Comparison of ENCODE assay signal across 18 cellular contexts in the genomic region with DNA sequence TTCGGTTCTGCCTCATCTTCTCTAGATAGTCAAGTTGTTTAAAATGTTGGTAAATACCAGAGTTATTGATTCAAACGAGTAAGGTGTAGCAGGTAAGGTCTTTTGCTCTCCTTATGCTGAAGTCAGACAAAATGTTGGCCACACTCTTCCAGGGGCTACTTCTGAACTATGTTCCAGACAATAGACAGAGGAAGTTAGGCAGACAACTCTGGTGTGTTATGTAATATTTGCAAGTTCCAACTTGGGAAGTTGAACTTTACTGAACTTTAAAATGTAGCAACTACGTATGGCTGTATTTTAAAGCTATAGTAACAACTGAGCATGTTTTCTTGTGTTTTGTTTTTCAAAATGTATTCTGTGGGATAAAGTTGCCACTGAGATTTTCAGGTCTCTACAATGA.
"Had no signal": no experiment of that assay in that cellular context is flagged by ENCODE, and none has a peak within 500 bp of the region (broad histone marks: within the 10 kb centered on the region; RNA-seq: fewer than 3 reads in every experiment).

No MANE protein-coding gene starts in this region.

- H3K4me1 ChIP-seq: ascending aorta, colonic mucosa, prostate gland, transverse colon had no signal

- H3K27ac ChIP-seq: ascending aorta, colonic mucosa, prostate gland, transverse colon had no signal

- H3K9me3 Mint-ChIP-seq: activated CD4-positive, alpha-beta memory T cell treated with anti-CD3 and anti-CD28 coated beads for 36 hours; activated naive CD8-positive, alpha-beta T cell treated with anti-CD3 and anti-CD28 coated beads, Interleukin-2, amount 10 ng/mL, durations not matched to agents 7 days and 5 days had no signal

- H3K4me1 Mint-ChIP-seq: activated naive CD8-positive, alpha-beta T cell treated with anti-CD3 and anti-CD28 coated beads, Interleukin-2, amount 10 ng/mL, durations not matched to agents 7 days and 5 days; naive thymus-derived CD8-positive, alpha-beta T cell had no signal

- H3K9me3 ChIP-seq: ascending aorta, colonic mucosa, mucosa of descending colon, prostate gland, transverse colon had no signal

- H3K27me3 ChIP-seq: ascending aorta, colonic mucosa, transverse colon had no signal

- DNase-seq: activated CD4-positive, alpha-beta memory T cell treated with anti-CD3 and anti-CD28 coated beads for 36 hours; activated CD4-positive, alpha-beta T cell treated with anti-CD3 and anti-CD28 coated beads for 1 hour; activated gamma-delta T cell treated with Interleukin-2 at 50 U/mL for 16 hours; activated naive CD8-positive, alpha-beta T cell treated with anti-CD3 and anti-CD28 coated beads, Interleukin-2, amount 10 ng/mL, durations not matched to agents 7 days and 5 days; activated T-cell treated with anti-CD3 and anti-CD28 coated beads, Interleukin-2, amount 50 U/mL, for 72 hours; colonic mucosa; effector CD4-positive, alpha-beta T cell; hypothalamus; mucosa of descending colon; naive thymus-derived CD8-positive, alpha-beta T cell; nucleus accumbens; stimulated activated CD4-positive, alpha-beta T cell treated with anti-CD3 and anti-CD28 coated beads, Interleukin-2, amount 100 ng/mL, for 24 hours; stimulated activated naive CD4-positive, alpha-beta T cell; substantia nigra; transverse colon had no signal

- H3K36me3 ChIP-seq: ascending aorta, colonic mucosa, prostate gland, transverse colon had no signal

- H3K4me3 ChIP-seq: ascending aorta, colonic mucosa, mucosa of descending colon, prostate gland, transverse colon had no signal

- H3K27ac Mint-ChIP-seq: activated CD4-positive, alpha-beta memory T cell treated with anti-CD3 and anti-CD28 coated beads for 36 hours; activated naive CD8-positive, alpha-beta T cell treated with anti-CD3 and anti-CD28 coated beads, Interleukin-2, amount 10 ng/mL, durations not matched to agents 7 days and 5 days; activated T-cell treated with anti-CD3 and anti-CD28 coated beads, Interleukin-2, amount 50 U/mL, for 72 hours; naive thymus-derived CD8-positive, alpha-beta T cell had no signal

- H3K27me3 Mint-ChIP-seq: activated CD4-positive, alpha-beta memory T cell treated with anti-CD3 and anti-CD28 coated beads for 36 hours; activated naive CD8-positive, alpha-beta T cell treated with anti-CD3 and anti-CD28 coated beads, Interleukin-2, amount 10 ng/mL, durations not matched to agents 7 days and 5 days had no signal

- H3K36me3 Mint-ChIP-seq: activated CD4-positive, alpha-beta memory T cell treated with anti-CD3 and anti-CD28 coated beads for 36 hours; activated naive CD8-positive, alpha-beta T cell treated with anti-CD3 and anti-CD28 coated beads, Interleukin-2, amount 10 ng/mL, durations not matched to agents 7 days and 5 days; naive thymus-derived CD8-positive, alpha-beta T cell had no signal

- ATAC-seq: activated T-cell treated with anti-CD3 and anti-CD28 coated beads, Interleukin-2, amount 50 U/mL, for 72 hours; mucosa of descending colon; naive thymus-derived CD8-positive, alpha-beta T cell; sciatic nerve had no signal

- H3K4me3 Mint-ChIP-seq: activated CD4-positive, alpha-beta memory T cell treated with anti-CD3 and anti-CD28 coated beads for 36 hours; activated naive CD8-positive, alpha-beta T cell treated with anti-CD3 and anti-CD28 coated beads, Interleukin-2, amount 10 ng/mL, durations not matched to agents 7 days and 5 days; activated T-cell treated with anti-CD3 and anti-CD28 coated beads, Interleukin-2, amount 50 U/mL, for 72 hours; naive thymus-derived CD8-positive, alpha-beta T cell had no signal
